ENCODE assay signal across 31 cellular contexts in the genomic region with DNA sequence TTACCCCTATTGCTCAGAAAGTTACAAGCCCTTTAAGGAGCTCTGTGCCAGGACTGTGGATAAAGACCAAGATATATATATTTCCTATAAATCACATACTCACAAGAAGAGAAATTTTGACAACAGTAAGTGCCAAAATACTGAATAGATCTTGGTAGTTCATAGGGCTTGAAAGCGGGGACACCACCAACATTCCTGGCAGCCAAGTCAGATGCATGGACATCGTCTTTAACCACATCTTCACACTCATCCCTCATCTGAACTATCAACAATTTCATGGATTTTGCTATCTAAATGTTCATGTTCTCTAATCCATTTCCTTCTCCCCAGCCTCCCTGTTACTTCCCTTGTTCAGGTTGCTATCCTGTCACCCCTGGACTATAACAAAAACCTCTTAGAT.
"Had no signal": no experiment of that assay in that cellular context is flagged by ENCODE, and none has a peak within 500 bp of the region (broad histone marks: within the 10 kb centered on the region; RNA-seq: fewer than 3 reads in every experiment).

No MANE protein-coding gene starts in this region.

- H3K27me3 Mint-ChIP-seq: activated CD8-positive, alpha-beta T cell treated with anti-CD3 and anti-CD28 coated beads for 36 hours; activated naive CD8-positive, alpha-beta T cell treated with anti-CD3 and anti-CD28 coated beads for 36 hours; activated T-helper 17 cell treated with anti-CD3 and anti-CD28 coated beads, Interleukin-2, amount 50 U/mL, for 72 hours; central memory CD8-positive, alpha-beta T cell had no signal

- H3K4me1 ChIP-seq: ascending aorta, Peyer's patch had no signal

- H3K4me3 ChIP-seq: ascending aorta, cardiac muscle cell, Peyer's patch had no signal

- H3K36me3 ChIP-seq: ascending aorta, cardiac muscle cell, Peyer's patch had no signal

- H3K9me3 ChIP-seq: ascending aorta, Peyer's patch had no signal

- H3K9me3 Mint-ChIP-seq: activated CD4-positive, alpha-beta T cell treated with anti-CD3 and anti-CD28 coated beads, Interleukin-2, amount 10 ng/mL, durations not matched to agents 24 days and 14 days; activated CD8-positive, alpha-beta T cell treated with anti-CD3 and anti-CD28 coated beads for 36 hours; activated naive CD8-positive, alpha-beta T cell treated with anti-CD3 and anti-CD28 coated beads for 36 hours; activated T-cell treated with anti-CD3 and anti-CD28 coated beads, Interleukin-2, amount 50 U/mL, for 72 hours; activated T-helper 17 cell treated with anti-CD3 and anti-CD28 coated beads, Interleukin-2, amount 50 U/mL, for 72 hours; central memory CD8-positive, alpha-beta T cell had no signal

- ATAC-seq: activated CD8-positive, alpha-beta T cell treated with anti-CD3 and anti-CD28 coated beads for 36 hours; activated T-cell treated with anti-CD3 and anti-CD28 coated beads, Interleukin-2, amount 50 U/mL, for 72 hours; activated T-helper 17 cell treated with anti-CD3 and anti-CD28 coated beads, Interleukin-2, amount 50 U/mL, for 72 hours; PC-3 had no signal

- H3K27ac Mint-ChIP-seq: activated CD4-positive, alpha-beta T cell treated with anti-CD3 and anti-CD28 coated beads, Interleukin-2, amount 10 ng/mL, durations not matched to agents 24 days and 14 days; activated CD8-positive, alpha-beta T cell treated with anti-CD3 and anti-CD28 coated beads for 36 hours; activated naive CD8-positive, alpha-beta T cell treated with anti-CD3 and anti-CD28 coated beads for 36 hours; activated T-cell treated with anti-CD3 and anti-CD28 coated beads, Interleukin-2, amount 50 U/mL, for 72 hours; activated T-helper 17 cell treated with anti-CD3 and anti-CD28 coated beads, Interleukin-2, amount 50 U/mL, for 72 hours had no signal

- DNase-seq: activated CD4-positive, alpha-beta T cell treated with anti-CD3 and anti-CD28 coated beads, Interleukin-2, amount 10 ng/mL, durations not matched to agents 24 days and 14 days; activated CD4-positive, alpha-beta T cell treated with anti-CD3 and anti-CD28 coated beads, Interleukin-2, amount 50 U/mL, for 4 hours; activated CD8-positive, alpha-beta T cell treated with anti-CD3 and anti-CD28 coated beads for 36 hours; activated effector memory CD4-positive, alpha-beta T cell treated with anti-CD3 and anti-CD28 coated beads, Interleukin-2, amount 50 U/mL, for 16 hours; activated naive CD4-positive, alpha-beta T cell; activated naive CD4-positive, alpha-beta T cell treated with anti-CD3 and anti-CD28 coated beads, Interleukin-2, amount 50 U/mL, for 16 hours; activated naive CD8-positive, alpha-beta T cell treated with anti-CD3 and anti-CD28 coated beads for 36 hours; activated T-cell treated with anti-CD3 and anti-CD28 coated beads, Interleukin-2, amount 50 U/mL, for 1 hour; activated T-cell treated with anti-CD3 and anti-CD28 coated beads, Interleukin-2, amount 50 U/mL, for 72 hours; amygdala; KG1; NCI-H1092 treated with DMSO at 0.1 percent for 48 hours; NCI-H1417; NCI-H146; NCI-H187; NCI-H2029 treated with DMSO at 0.1 percent for 48 hours; NCI-H2171 treated with DMSO at 0.1 percent for 48 hours; NCI-H2227 treated with DMSO at 0.1 percent for 48 hours; NCI-H446; NCI-H510A treated with DMSO at 0.1 percent for 48 hours; NCI-H526 treated with DMSO at 0.1 percent for 48 hours; NCI-H82; PC-3; Peyer's patch; RPMI8226; SIG-M5; T1000 had no signal

- H3K4me3 Mint-ChIP-seq: activated CD4-positive, alpha-beta T cell treated with anti-CD3 and anti-CD28 coated beads, Interleukin-2, amount 10 ng/mL, durations not matched to agents 24 days and 14 days; activated CD8-positive, alpha-beta T cell treated with anti-CD3 and anti-CD28 coated beads for 36 hours; activated naive CD8-positive, alpha-beta T cell treated with anti-CD3 and anti-CD28 coated beads for 36 hours; activated T-cell treated with anti-CD3 and anti-CD28 coated beads, Interleukin-2, amount 50 U/mL, for 72 hours; activated T-helper 17 cell treated with anti-CD3 and anti-CD28 coated beads, Interleukin-2, amount 50 U/mL, for 72 hours; central memory CD8-positive, alpha-beta T cell had no signal

- H3K27me3 ChIP-seq: ascending aorta, cardiac muscle cell, Peyer's patch had no signal

- H3K27ac ChIP-seq: ascending aorta, cardiac muscle cell, Peyer's patch had no signal

- H3K4me1 Mint-ChIP-seq: activated CD4-positive, alpha-beta T cell treated with anti-CD3 and anti-CD28 coated beads, Interleukin-2, amount 10 ng/mL, durations not matched to agents 24 days and 14 days; activated naive CD8-positive, alpha-beta T cell treated with anti-CD3 and anti-CD28 coated beads for 36 hours; activated T-helper 17 cell treated with anti-CD3 and anti-CD28 coated beads, Interleukin-2, amount 50 U/mL, for 72 hours; central memory CD8-positive, alpha-beta T cell had no signal
